21 cellular contexts compared by ENCODE assay signal in genomic region chr6:147564556-147564955, GRCh38. TPM values are rescaled to one million over a fixed set of nuclear protein-coding genes. Genes with fewer than 3 reads are reported as not detected.
"Had no signal": no experiment of that assay in that cellular context is flagged by ENCODE, and none has a peak within 500 bp of the region (broad histone marks: within the 10 kb centered on the region; RNA-seq: fewer than 3 reads in every experiment).

No MANE protein-coding gene starts in this region.

- H3K27me3 Mint-ChIP-seq: progenitor cell of endocrine pancreas; stimulated activated memory B cell treated with anti-CD40 and anti-IgM and Interleukin-4, amounts not matched to agents 10 μg/mL and 1 μg/mL and 100 μg/mL, for 72 hours; stimulated activated naive CD8-positive, alpha-beta T cell treated with anti-CD3 and anti-CD28 coated beads, Interleukin-15, Interleukin-2, amounts not matched to agents 100 ng/mL and 50 ng/mL, for 24 hours had no signal

- H3K9me3 Mint-ChIP-seq: natural killer cell; neural progenitor cell; stimulated activated memory B cell treated with anti-CD40 and anti-IgM and Interleukin-4, amounts not matched to agents 10 μg/mL and 1 μg/mL and 100 μg/mL, for 72 hours; stimulated activated naive CD8-positive, alpha-beta T cell treated with anti-CD3 and anti-CD28 coated beads, Interleukin-15, Interleukin-2, amounts not matched to agents 100 ng/mL and 50 ng/mL, for 24 hours had no signal

- H3K9ac ChIP-seq: neural progenitor cell had no signal

- H3K4me3 Mint-ChIP-seq: natural killer cell; neural progenitor cell; stimulated activated memory B cell treated with anti-CD40 and anti-IgM and Interleukin-4, amounts not matched to agents 10 μg/mL and 1 μg/mL and 100 μg/mL, for 72 hours; stimulated activated naive CD8-positive, alpha-beta T cell treated with anti-CD3 and anti-CD28 coated beads, Interleukin-15, Interleukin-2, amounts not matched to agents 100 ng/mL and 50 ng/mL, for 24 hours had no signal

- H3K4me1 Mint-ChIP-seq: natural killer cell; stimulated activated memory B cell treated with anti-CD40 and anti-IgM and Interleukin-4, amounts not matched to agents 10 μg/mL and 1 μg/mL and 100 μg/mL, for 72 hours had no signal

- H3K36me3 Mint-ChIP-seq: natural killer cell; stimulated activated memory B cell treated with anti-CD40 and anti-IgM and Interleukin-4, amounts not matched to agents 10 μg/mL and 1 μg/mL and 100 μg/mL, for 72 hours had no signal

- H3K4me1 ChIP-seq: colonic mucosa, neural progenitor cell, tibial artery, upper lobe of left lung, vagina had no signal

- FAIRE-seq: frontal cortex had no signal

- H2AFZ ChIP-seq: neural progenitor cell had no signal

- H3K9me3 ChIP-seq: colonic mucosa, heart right ventricle, ovary, tibial artery, upper lobe of left lung, vagina had no signal

- DNase-seq: cerebellar nuclear complex; colonic mucosa; effector CD4-positive, alpha-beta T cell; heart right ventricle; hypothalamus; islet precursor cell; natural killer cell; nucleus accumbens; ovary; right cardiac atrium; stimulated activated CD4-positive, alpha-beta T cell treated with anti-CD3 and anti-CD28 coated beads, Interleukin-4, amount 100 ng/mL, for 24 hours; tibial artery had no signal

- H3K27ac Mint-ChIP-seq: natural killer cell; neural progenitor cell; progenitor cell of endocrine pancreas; stimulated activated memory B cell treated with anti-CD40 and anti-IgM and Interleukin-4, amounts not matched to agents 10 μg/mL and 1 μg/mL and 100 μg/mL, for 72 hours; stimulated activated naive CD8-positive, alpha-beta T cell treated with anti-CD3 and anti-CD28 coated beads, Interleukin-15, Interleukin-2, amounts not matched to agents 100 ng/mL and 50 ng/mL, for 24 hours had no signal

- H3K4me3 ChIP-seq: colonic mucosa, heart right ventricle, neural progenitor cell, ovary, tibial artery, upper lobe of left lung, vagina had no signal

- H3K36me3 ChIP-seq: colonic mucosa, heart right ventricle, neural progenitor cell, ovary, tibial artery, upper lobe of left lung, vagina had no signal

- H3K4me2 ChIP-seq: neural progenitor cell had no signal

- H3K27me3 ChIP-seq: colonic mucosa, heart right ventricle, neural progenitor cell, ovary, tibial artery, upper lobe of left lung, vagina had no signal

- H3K27ac ChIP-seq: colonic mucosa, heart right ventricle, neural progenitor cell, ovary, tibial artery, upper lobe of left lung, vagina had no signal

- ATAC-seq: esophagus mucosa; heart right ventricle; left lobe of liver; natural killer cell; right cardiac atrium; stimulated activated memory B cell treated with anti-CD40 and anti-IgM and Interleukin-4, amounts not matched to agents 10 μg/mL and 1 μg/mL and 100 μg/mL, for 72 hours had no signal

RNA-seq across cellular contexts. Expression of gene SAMD5, which starts 56.1 kb away (rescaled TPM):
- total RNA-seq: natural killer cell had no signal
